In the genomic region with DNA sequence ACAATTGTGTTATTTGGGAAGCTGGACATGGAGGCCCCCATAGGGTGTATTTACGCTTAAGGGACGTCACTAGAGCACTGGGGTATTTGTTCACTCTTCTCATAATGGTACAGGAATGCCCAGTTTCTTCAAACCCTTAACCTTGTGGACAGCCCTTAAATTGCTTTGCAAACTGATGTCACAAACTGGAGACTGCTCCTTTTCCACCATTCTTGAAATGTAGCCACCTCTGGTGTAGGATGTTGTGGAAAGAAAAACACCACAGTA, we compare ENCODE assay signal across 8 cellular contexts. TPM values are rescaled to one million over a fixed set of nuclear protein-coding genes. Genes with fewer than 3 reads are reported as not detected.
DNase-seq lines count a peak whose midpoint lies in the region; ATAC-seq and TF ChIP-seq lines count a peak whose summit lies in the region.

No MANE protein-coding gene starts in this region.

- H3K4me3 ChIP-seq in A673 (ENCODE audit: low read depth, low read length, poor library complexity, severe bottlenecking) = peak overlapping the region; percentile 71
- H3K4me3 ChIP-seq in iPS DF 6.9 (ENCODE audit: low read length) = peak overlapping the region; percentile 94; the same call in 1 of the 2 replicates

- no peak overlapping the region for H2BK12ac ChIP-seq in H9 (ENCODE audit: insufficient read length, low read depth, low read length)

- H3T11ph ChIP-seq in H9 (ENCODE audit: low read length) = no peak overlapping the region

- CTCF ChIA-PET in A673 (lab: Charles Lee) (interaction anchor here (0.6 kb wide), 1 partner anchor 657 kb away, joined by 3 read pairs; no protein-coding TSS in a partner anchor), GM10248 (lab: Yijun Ruan, JAX) (interaction anchor here (1.3 to 3.4 kb wide), 4 partner anchors 22 to 51 kb away, joined by 3 to 11 read pairs (median 6); no protein-coding TSS in a partner anchor)

- H3K23ac ChIP-seq in H9 (ENCODE audit: insufficient read length, low read depth, low read length) = no peak overlapping the region

- H3K27ac Mint-ChIP-seq in H9 = peak overlapping the region; percentile 94 to 98 (median 95)
- H3K27ac Mint-ChIP-seq in activated naive CD4-positive, alpha-beta T cell treated with anti-CD3 and anti-CD28 coated beads, Interleukin-2, amount 50 U/mL, for 72 hours = peak overlapping the region; percentile 97 to 100
- peak overlapping the region; percentile 97 for H3K27ac Mint-ChIP-seq in stimulated activated memory B cell treated with anti-CD40 and anti-IgM and Interleukin-4, amounts not matched to agents 10 μg/mL and 1 μg/mL and 100 μg/mL, for 72 hours

- H4K5ac ChIP-seq in H9 (ENCODE audit: insufficient read length, low read depth, low read length) = no peak overlapping the region

- intact Hi-C loops in A673 (cut with micrococcal nuclease; ENCODE audit: unreplicated experiment) = no loop called here

- peaks cover 5% of the 10 kb centered on the region for H3K79me1 ChIP-seq in H9 (ENCODE audit: insufficient read depth, low read depth, low read length, poor library complexity, severe bottlenecking)

- BruUV-seq in A673 (replicated peaks; lab: Mats Ljungman, UMichigan) = no TSS peak

- H4K91ac ChIP-seq in H9 (ENCODE audit: insufficient read length, low read depth, low read length) = no peak overlapping the region

- H3K36me3 Mint-ChIP-seq in H9 (ENCODE audit: insufficient read depth in 1 of 3, low read depth in 3 of 3) = peaks cover 51 to 75% (median 62%) of the 10 kb centered on the region in 3 experiments
- H3K36me3 Mint-ChIP-seq in activated naive CD4-positive, alpha-beta T cell treated with anti-CD3 and anti-CD28 coated beads, Interleukin-2, amount 50 U/mL, for 72 hours = peaks cover 61 to 74% of the 10 kb centered on the region in 2 donors
- peaks cover 39% of the 10 kb centered on the region for H3K36me3 Mint-ChIP-seq in stimulated activated memory B cell treated with anti-CD40 and anti-IgM and Interleukin-4, amounts not matched to agents 10 μg/mL and 1 μg/mL and 100 μg/mL, for 72 hours

- H3K27me3 Mint-ChIP-seq in H9 (ENCODE audit: low read depth) = no peaks in the 10 kb centered on the region
- no peaks in the 10 kb centered on the region for H3K27me3 Mint-ChIP-seq in stimulated activated memory B cell treated with anti-CD40 and anti-IgM and Interleukin-4, amounts not matched to agents 10 μg/mL and 1 μg/mL and 100 μg/mL, for 72 hours

- no peak overlapping the region for H3K56ac ChIP-seq in H9 (ENCODE audit: insufficient read length, low read depth, low read length)

- WGBS in H9 (ENCODE audit: extremely low coverage, insufficient read length, low lambda C conversion rate) = no CpG with 5 or more reads among the region's 2 CpGs
- no CpG with 5 or more reads among the region's 2 CpGs for WGBS in iPS DF 6.9 (ENCODE audit: insufficient coverage, insufficient read length)

- no peak overlapping the region for H2BK5ac ChIP-seq in H9 (ENCODE audit: insufficient read length, low read length)

- H3K4me3 Mint-ChIP-seq in H9 = peak overlapping the region; percentile 95 to 96
- H3K4me3 Mint-ChIP-seq in stimulated activated memory B cell treated with anti-CD40 and anti-IgM and Interleukin-4, amounts not matched to agents 10 μg/mL and 1 μg/mL and 100 μg/mL, for 72 hours = peak overlapping the region; percentile 91

- peaks cover 37 to 42% of the 10 kb centered on the region in 2 experiments for H3K4me1 Mint-ChIP-seq in H9
- H3K4me1 Mint-ChIP-seq in stimulated activated memory B cell treated with anti-CD40 and anti-IgM and Interleukin-4, amounts not matched to agents 10 μg/mL and 1 μg/mL and 100 μg/mL, for 72 hours = peaks cover 73% of the 10 kb centered on the region

- no peak for DNase-seq in A673 (ENCODE audit: low spot score)
- no peak for DNase-seq in H9
- peak in 1 of 2 donors; percentile 8 for DNase-seq in activated naive CD4-positive, alpha-beta T cell treated with anti-CD3 and anti-CD28 coated beads, Interleukin-2, amount 50 U/mL, for 72 hours (ENCODE audit: low spot score in 2 of 2)
- DNase-seq in iPS DF 6.9 (ENCODE audit: low read depth, low spot score) = no peak
- no peak for DNase-seq in islet precursor cell
- no peak for DNase-seq in OCI-M2 (lab: John Stamatoyannopoulos, UW; ENCODE audit: unreplicated experiment)
- no peak for DNase-seq in GM10248 (ENCODE audit: extremely low spot score)

- POLR2A ChIA-PET in A673 (lab: Charles Lee; ENCODE audit: low non-redundant PET) (no interaction called here), GM10248 (lab: Yijun Ruan, JAX) (interaction anchor here (0.5 to 1.5 kb wide), 6 partner anchors 27 to 1689 kb away, joined by 3 to 4 read pairs (median 3); a partner anchor contains a TSS)

- no peak overlapping the region; the same call in 1 of the 2 replicates for H3K14ac ChIP-seq in H9 (ENCODE audit: insufficient read depth, low read length)

- peaks cover 46% of the 10 kb centered on the region for H3K36me3 ChIP-seq in A673 (ENCODE audit: insufficient read depth, low read length, poor library complexity, severe bottlenecking)
- H3K36me3 ChIP-seq in iPS DF 6.9 (ENCODE audit: control insufficient read depth, insufficient read depth, low read length) = peaks cover 6% of the 10 kb centered on the region; the same call in 1 of the 2 replicates

- H2BK15ac ChIP-seq in H9 (ENCODE audit: low read depth, low read length) = no peak overlapping the region

- peaks cover 14% of the 10 kb centered on the region for H3K23me2 ChIP-seq in H9 (ENCODE audit: insufficient read length, low read depth, low read length, poor library complexity, severe bottlenecking)

- H2AFZ ChIP-seq in H9 (ENCODE audit: low read length) = no peak overlapping the region

- no peak for ATAC-seq in activated naive CD4-positive, alpha-beta T cell treated with anti-CD3 and anti-CD28 coated beads, Interleukin-2, amount 50 U/mL, for 72 hours
- ATAC-seq in stimulated activated memory B cell treated with anti-CD40 and anti-IgM and Interleukin-4, amounts not matched to agents 10 μg/mL and 1 μg/mL and 100 μg/mL, for 72 hours = no peak

- peak overlapping the region; percentile 84 for H3K4me2 ChIP-seq in H9 (ENCODE audit: insufficient read depth, insufficient read length, low read length)

- no peak overlapping the region for H2BK120ac ChIP-seq in H9 (ENCODE audit: low read depth, low read length, poor library complexity, severe bottlenecking)

- H3K4me1 ChIP-seq in A673 (ENCODE audit: insufficient read depth, low read length, poor library complexity, severe bottlenecking) = peaks cover 23% of the 10 kb centered on the region
- H3K4me1 ChIP-seq in H9 (ENCODE audit: insufficient read depth, low read length) = peaks cover 2% of the 10 kb centered on the region; the same call in 1 of the 2 replicates
- no peaks in the 10 kb centered on the region for H3K4me1 ChIP-seq in iPS DF 6.9 (ENCODE audit: control insufficient read depth, insufficient read depth, low read length)

- H2AK5ac ChIP-seq in H9 (ENCODE audit: insufficient read length, low read length) = no peak overlapping the region

- no peak overlapping the region for H3K4ac ChIP-seq in H9 (ENCODE audit: low read depth, low read length)

- H3K9ac ChIP-seq in H9 (ENCODE audit: extremely low read depth, insufficient read length, low read length) = peak overlapping the region; percentile 99

- no peak overlapping the region for H3K18ac ChIP-seq in H9 (ENCODE audit: insufficient read length, low read depth, low read length)

- no peak for TF ChIP-seq CTCF in A673 (conservative IDR thresholded peaks at IDR 0.05; ENCODE audit: low read depth, low read length)
- TF ChIP-seq CTCF in H9 (conservative IDR thresholded peaks at IDR 0.05) = no peak
- TF ChIP-seq CTCF in GM10248 (IDR thresholded peaks at IDR 0.05; ENCODE audit: control extremely low read depth, extremely low read depth, low read depth, missing control alignments) = no peak

- H3K27me3 ChIP-seq in A673 (replicated peaks; ENCODE audit: insufficient read depth, low read depth, low read length, poor library complexity) (no peaks in the 10 kb centered on the region), H9 (ENCODE audit: insufficient read depth, low read length) (no peaks in the 10 kb centered on the region), iPS DF 6.9 (ENCODE audit: control insufficient read depth, insufficient read depth, low read length) (no peaks in the 10 kb centered on the region)

- no peaks in the 10 kb centered on the region for H4K20me1 ChIP-seq in H9 (ENCODE audit: control insufficient read depth, insufficient read depth, insufficient read length)

- H4K8ac ChIP-seq in H9 (replicated peaks; ENCODE audit: insufficient read length, low read depth, low read length) = no peak overlapping the region

- H3K9me3 Mint-ChIP-seq in H9 = peaks cover 0 to 5% of the 10 kb centered on the region in 2 experiments; a peak in 1 of 5 replicates
- peaks cover 0 to 4% of the 10 kb centered on the region in 2 donors for H3K9me3 Mint-ChIP-seq in activated naive CD4-positive, alpha-beta T cell treated with anti-CD3 and anti-CD28 coated beads, Interleukin-2, amount 50 U/mL, for 72 hours
- H3K9me3 Mint-ChIP-seq in stimulated activated memory B cell treated with anti-CD40 and anti-IgM and Interleukin-4, amounts not matched to agents 10 μg/mL and 1 μg/mL and 100 μg/mL, for 72 hours = no peaks in the 10 kb centered on the region

- no peak overlapping the region for H2BK20ac ChIP-seq in H9 (ENCODE audit: low read depth, low read length, poor library complexity, severe bottlenecking)

- no peaks in the 10 kb centered on the region for H3K9me3 ChIP-seq in A673 (ENCODE audit: low read depth, low read length, poor library complexity, severe bottlenecking)
- H3K9me3 ChIP-seq in H9 (ENCODE audit: control insufficient read depth, low read depth, low read length) = no peaks in the 10 kb centered on the region
- no peaks in the 10 kb centered on the region for H3K9me3 ChIP-seq in iPS DF 6.9 (ENCODE audit: control insufficient read depth, insufficient read depth, low read length)

- H3K79me2 ChIP-seq in H9 (ENCODE audit: insufficient read depth, low read length) = peaks cover 54% of the 10 kb centered on the region

- H3K27ac ChIP-seq in A673 (ENCODE audit: low read depth, low read length, poor library complexity, severe bottlenecking) = peak overlapping the region; percentile 96
- no peak overlapping the region for H3K27ac ChIP-seq in H9 (ENCODE audit: insufficient read length, low read depth, low read length)
- no peak overlapping the region for H3K27ac ChIP-seq in iPS DF 6.9 (ENCODE audit: low read length)

RNA-seq across cellular contexts. Expression of a gene that starts 1.0 kb away (rescaled TPM):
- total RNA-seq in A673 (2021) (249 and 269 TPM in 2 replicates), H9 (2021) (258 and 265 TPM in 2 replicates)
- 100 to 1,000 TPM; 188 to 240 TPM for total RNA-seq in activated naive CD4-positive, alpha-beta T cell treated with anti-CD3 and anti-CD28 coated beads, Interleukin-2, amount 50 U/mL, for 72 hours

RNA-seq across cellular contexts. Expression of a gene that starts 15.6 kb away (rescaled TPM):
- not detected in 2 replicates for total RNA-seq in A673 (2021)
- not detected in 2 replicates for total RNA-seq in H9 (2021)
- not detected for total RNA-seq in activated naive CD4-positive, alpha-beta T cell treated with anti-CD3 and anti-CD28 coated beads, Interleukin-2, amount 50 U/mL, for 72 hours

RNA-seq across cellular contexts. Expression of a gene that starts 29.8 kb away (rescaled TPM):
- total RNA-seq in A673 (2021) (661 and 746 TPM in 2 replicates), H9 (2021) (508 and 513 TPM in 2 replicates)
- 100 to 1,000 TPM; 373 to 610 TPM for total RNA-seq in activated naive CD4-positive, alpha-beta T cell treated with anti-CD3 and anti-CD28 coated beads, Interleukin-2, amount 50 U/mL, for 72 hours

RNA-seq across cellular contexts. Expression of a gene that starts 50.7 kb away (rescaled TPM):
- total RNA-seq in A673 (2021) (129 and 134 TPM in 2 replicates), H9 (2021) (79.8 and 80.4 TPM in 2 replicates)
- 100 to 1,000 TPM; 147 to 198 TPM for total RNA-seq in activated naive CD4-positive, alpha-beta T cell treated with anti-CD3 and anti-CD28 coated beads, Interleukin-2, amount 50 U/mL, for 72 hours
